ENCODE assay signal across 8 cellular contexts in the genomic region with DNA sequence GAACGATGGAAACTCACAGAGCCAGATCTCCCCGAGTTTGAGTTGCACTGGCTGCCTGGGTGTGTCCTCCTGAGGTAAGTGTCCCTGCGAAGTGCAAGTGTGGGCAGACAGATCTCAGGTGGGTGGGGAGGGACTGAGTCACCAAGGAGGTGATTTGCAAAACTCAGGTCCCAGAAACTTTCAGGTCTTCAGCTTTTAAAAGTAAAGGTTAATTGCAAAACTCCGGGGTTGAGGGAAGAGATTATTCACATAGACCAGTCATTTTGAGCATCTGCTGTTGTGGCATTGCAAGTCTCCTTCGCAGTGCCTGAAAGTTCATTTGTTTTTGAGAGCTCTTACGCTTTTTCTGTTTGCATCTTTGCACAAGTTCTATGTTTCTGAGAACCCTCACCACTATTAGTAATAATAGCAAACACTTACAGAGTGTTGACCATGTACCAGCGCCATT. TPM values are rescaled to one million over a fixed set of nuclear protein-coding genes. Genes with fewer than 3 reads are reported as not detected.
DNase-seq lines count a peak whose midpoint lies in the region; ATAC-seq and TF ChIP-seq lines count a peak whose summit lies in the region.

No MANE protein-coding gene starts in this region.

- H3K9me2 ChIP-seq in Karpas-422 (replicated peaks; ENCODE audit: insufficient read depth, low read length), result no peaks in the 10 kb centered on the region

- peaks cover 0 to 8% (median 0%) of the 10 kb centered on the region in 11 donors for H3K9me3 ChIP-seq in heart right ventricle
- no peaks in the 10 kb centered on the region for H3K9me3 ChIP-seq in Karpas-422 (ENCODE audit: low read length)

- no peaks in the 10 kb centered on the region for H3K79me2 ChIP-seq in Karpas-422 (ENCODE audit: low read length)

- 91 to 93% methylated on average over 7 of the region's 7 CpGs for WGBS in heart right ventricle, 2 donors

- DNase-seq in activated T-cell treated with anti-CD3 and anti-CD28 coated beads, Interleukin-2, amount 50 U/mL, for 72 hours, result peak; percentile 82 to 92
- DNase-seq in stimulated activated CD4-positive, alpha-beta T cell treated with anti-CD3 and anti-CD28 coated beads, Interleukin-1b, Interleukin-23, amount 100 ng/mL, for 24 hours (ENCODE audit: low read depth in 4 of 4, low spot score in 1 of 4), result peak; percentile 47 to 80 (median 60)
- DNase-seq in heart right ventricle, result no peak
- DNase-seq in Karpas-422, result no peak
- no peak for DNase-seq in mesothelial cell of epicardium (ENCODE audit: low spot score in 2 of 2, unreplicated experiment in 2 of 2)
- no peak for DNase-seq in inferior parietal cortex (ENCODE audit: extremely low spot score)

- H4K20me1 ChIP-seq in Karpas-422 (ENCODE audit: insufficient read depth, low read depth, low read length), result no peaks in the 10 kb centered on the region

- no peak for TF ChIP-seq CTCF in heart right ventricle (IDR thresholded peaks at IDR 0.05)
- TF ChIP-seq CTCF in mesothelial cell of epicardium (IDR thresholded peaks at IDR 0.05; ENCODE audit: unreplicated experiment), result no peak

- peaks cover 18 to 21% of the 10 kb centered on the region in 2 donors for H3K36me3 Mint-ChIP-seq in activated T-cell treated with anti-CD3 and anti-CD28 coated beads, Interleukin-2, amount 50 U/mL, for 72 hours (ENCODE audit: insufficient read depth in 2 of 2)
- H3K36me3 Mint-ChIP-seq in mesothelial cell of epicardium, result no peaks in the 10 kb centered on the region

- no peak overlapping the region for H3K9ac ChIP-seq in Karpas-422 (ENCODE audit: low read length)

- no peak overlapping the region for H2AFZ ChIP-seq in Karpas-422 (ENCODE audit: low read length)

- ATAC-seq in GM19023 (IDR thresholded peaks at IDR 0.05; ENCODE audit: unreplicated experiment), result peak; percentile 38
- peak; percentile 39 for ATAC-seq in HG03439 (IDR thresholded peaks at IDR 0.05; ENCODE audit: unreplicated experiment)
- ATAC-seq in activated T-cell treated with anti-CD3 and anti-CD28 coated beads, Interleukin-2, amount 50 U/mL, for 72 hours (replicated peaks in 1 of 2), result peak; percentile 66 to 75
- ATAC-seq in heart right ventricle, result no peak

- H3K9me3 Mint-ChIP-seq in activated T-cell treated with anti-CD3 and anti-CD28 coated beads, Interleukin-2, amount 50 U/mL, for 72 hours, result peaks cover 2 to 7% of the 10 kb centered on the region in 2 donors
- no peaks in the 10 kb centered on the region for H3K9me3 Mint-ChIP-seq in mesothelial cell of epicardium

- H3K4me2 ChIP-seq in Karpas-422 (ENCODE audit: low read depth, low read length, poor library complexity, severe bottlenecking), result no peak overlapping the region

- H3K4me3 ChIP-seq in heart right ventricle, result no peak overlapping the region
- no peak overlapping the region for H3K4me3 ChIP-seq in Karpas-422 (ENCODE audit: low read length)

- H3K27ac ChIP-seq in heart right ventricle, result peak overlapping the region in 1 of 10 donors; percentile 98
- H3K27ac ChIP-seq in Karpas-422 (ENCODE audit: low read length), result no peak overlapping the region

- peaks cover 0 to 65% (median 0%) of the 10 kb centered on the region in 9 donors for H3K36me3 ChIP-seq in heart right ventricle
- H3K36me3 ChIP-seq in Karpas-422 (ENCODE audit: insufficient read depth, low read length), result no peaks in the 10 kb centered on the region

- H3K4me3 Mint-ChIP-seq in activated T-cell treated with anti-CD3 and anti-CD28 coated beads, Interleukin-2, amount 50 U/mL, for 72 hours, result peak overlapping the region; percentile 77
- H3K4me3 Mint-ChIP-seq in mesothelial cell of epicardium, result no peak overlapping the region

- peak overlapping the region; percentile 98 for H3K27ac Mint-ChIP-seq in activated T-cell treated with anti-CD3 and anti-CD28 coated beads, Interleukin-2, amount 50 U/mL, for 72 hours
- H3K27ac Mint-ChIP-seq in mesothelial cell of epicardium, result no peak overlapping the region

- intact Hi-C loops in heart right ventricle (cut with DNase I), result no loop called here

- peaks cover 0 to 88% (median 0%) of the 10 kb centered on the region in 9 donors for H3K4me1 ChIP-seq in heart right ventricle
- H3K4me1 ChIP-seq in Karpas-422 (ENCODE audit: low read length), result peaks cover 3% of the 10 kb centered on the region

- H3K27me3 ChIP-seq in heart right ventricle, result no peaks in the 10 kb centered on the region
- H3K27me3 ChIP-seq in Karpas-422 (ENCODE audit: low read length), result 0 out of 2 replicates have a peak, but pooled peaks cover 4% of the 10 kb centered on the region

- peaks cover 97% of the 10 kb centered on the region for H3K4me1 Mint-ChIP-seq in activated T-cell treated with anti-CD3 and anti-CD28 coated beads, Interleukin-2, amount 50 U/mL, for 72 hours (ENCODE audit: low read depth)
- no peaks in the 10 kb centered on the region for H3K4me1 Mint-ChIP-seq in mesothelial cell of epicardium

- no peaks in the 10 kb centered on the region for H3K27me3 Mint-ChIP-seq in activated T-cell treated with anti-CD3 and anti-CD28 coated beads, Interleukin-2, amount 50 U/mL, for 72 hours (ENCODE audit: low read depth)
- peaks cover 52% of the 10 kb centered on the region for H3K27me3 Mint-ChIP-seq in mesothelial cell of epicardium (ENCODE audit: low read depth)

RNA-seq across cellular contexts. Expression of gene CD44, which starts 7.1 kb away (rescaled TPM):
- 100 to 1,000 TPM; 385 to 504 TPM for total RNA-seq in activated T-cell treated with anti-CD3 and anti-CD28 coated beads, Interleukin-2, amount 50 U/mL, for 72 hours
- total RNA-seq in heart right ventricle (100 to 1,000 TPM in 1 of 10 donors, 10 to 100 TPM in 9; 18.9 to 104 (median 27.1) TPM), mesothelial cell of epicardium (1.7 to 2.9 TPM (median 1.9 TPM) in 3 replicates)
- polyA plus RNA-seq in heart right ventricle, result 10 to 100 TPM in 1 of 2 donors, 1 to 10 TPM in 1; 7.0 to 18.8 TPM
- 0.58 and 0.86 TPM in 2 replicates for total RNA-seq in Karpas-422 (2014; rRNA removed; shearing (Covaris generic); ENCODE audit: low replicate concordance)

Comparison
In these comparisons a context has a peak if more than half of its experiments do, and no peak if none do; other contexts are left out.
1. ATAC-seq: peak in GM19023 (single experiment), HG03439 (single experiment) and activated T-cell treated with anti-CD3 and anti-CD28 coated beads, Interleukin-2, amount 50 U/mL, for 72 hours (2 of 2); none in heart right ventricle (0 of 8).
2. DNase-seq: peak in activated T-cell treated with anti-CD3 and anti-CD28 coated beads, Interleukin-2, amount 50 U/mL, for 72 hours (2 of 2) and stimulated activated CD4-positive, alpha-beta T cell treated with anti-CD3 and anti-CD28 coated beads, Interleukin-1b, Interleukin-23, amount 100 ng/mL, for 24 hours (4 of 4); none in heart right ventricle (0 of 2), Karpas-422 (single experiment), mesothelial cell of epicardium (0 of 2) and inferior parietal cortex (single experiment).